Comparison of ENCODE assay signal across 16 cellular contexts in genomic region chr15:63495780-63496179, GRCh38. TPM values are rescaled to one million over a fixed set of nuclear protein-coding genes. Genes with fewer than 3 reads are reported as not detected.
A peak's percentile ranks its signal among the peaks of the same experiment; 100 is the strongest.
DNase-seq lines count a peak whose midpoint lies in the region; ATAC-seq and TF ChIP-seq lines count a peak whose summit lies in the region.
"Had no signal": no experiment of that assay in that cellular context is flagged by ENCODE, and none has a peak within 500 bp of the region (broad histone marks: within the 10 kb centered on the region; RNA-seq: fewer than 3 reads in every experiment).

No MANE protein-coding gene starts in this region.

- no peaks in the 10 kb centered on the region for H3K79me2 ChIP-seq in MM.1S (ENCODE audit: low read length)

- no peak overlapping the region for H3K9ac ChIP-seq in MM.1S (ENCODE audit: low read length)

- peaks cover 10% of the 10 kb centered on the region for H3K36me3 Mint-ChIP-seq in activated naive CD4-positive, alpha-beta T cell treated with anti-CD3 and anti-CD28 coated beads, Interleukin-2, amount 10 ng/mL, durations not matched to agents 7 days and 5 days
- H3K36me3 Mint-ChIP-seq in activated naive CD4-positive, alpha-beta T cell treated with anti-CD3 and anti-CD28 coated beads for 36 hours (ENCODE audit: low read depth), result no peaks in the 10 kb centered on the region

- WGBS in esophagus muscularis mucosa, result 80% methylated on average over 2 of the region's 2 CpGs
- WGBS in thymus, result over 99% methylated on average over 2 of the region's 2 CpGs

- H3K4me3 Mint-ChIP-seq in activated naive CD4-positive, alpha-beta T cell treated with anti-CD3 and anti-CD28 coated beads, Interleukin-2, amount 10 ng/mL, durations not matched to agents 7 days and 5 days, result no peak overlapping the region
- H3K4me3 Mint-ChIP-seq in activated naive CD4-positive, alpha-beta T cell treated with anti-CD3 and anti-CD28 coated beads for 36 hours, result no peak overlapping the region
- H3K4me3 Mint-ChIP-seq: HFFc6 had no signal

- no peaks in the 10 kb centered on the region for H3K27me3 ChIP-seq in esophagus muscularis mucosa
- H3K27me3 ChIP-seq in thymus (ENCODE audit: control insufficient read depth, insufficient read depth), result no peaks in the 10 kb centered on the region
- no peaks in the 10 kb centered on the region for H3K27me3 ChIP-seq in MM.1S (replicated peaks; ENCODE audit: insufficient read depth, low read length)
- H3K27me3 ChIP-seq: Peyer's patch had no signal

- H3K4me1 ChIP-seq in esophagus muscularis mucosa (peaks cover 3 to 21% (median 14%) of the 10 kb centered on the region in 4 donors), thymus (ENCODE audit: control insufficient read depth, insufficient read depth, low read length) (peaks cover 10% of the 10 kb centered on the region), MM.1S (ENCODE audit: low read length) (peaks cover 36% of the 10 kb centered on the region)

- no peaks in the 10 kb centered on the region for H3K9me3 Mint-ChIP-seq in activated naive CD4-positive, alpha-beta T cell treated with anti-CD3 and anti-CD28 coated beads, Interleukin-2, amount 10 ng/mL, durations not matched to agents 7 days and 5 days
- H3K9me3 Mint-ChIP-seq in activated naive CD4-positive, alpha-beta T cell treated with anti-CD3 and anti-CD28 coated beads for 36 hours, result no peaks in the 10 kb centered on the region
- H3K9me3 Mint-ChIP-seq: HFFc6 had no signal

- H3K9me2 ChIP-seq in MM.1S (replicated peaks; ENCODE audit: insufficient read depth, low read length), result no peaks in the 10 kb centered on the region

- H3K27ac Mint-ChIP-seq in activated naive CD4-positive, alpha-beta T cell treated with anti-CD3 and anti-CD28 coated beads, Interleukin-2, amount 10 ng/mL, durations not matched to agents 7 days and 5 days, result peak overlapping the region; percentile 71
- H3K27ac Mint-ChIP-seq in activated naive CD4-positive, alpha-beta T cell treated with anti-CD3 and anti-CD28 coated beads for 36 hours, result no peak overlapping the region
- H3K27ac Mint-ChIP-seq: HFFc6 had no signal

- no peak for TF ChIP-seq EP300 in esophagus muscularis mucosa (IDR thresholded peaks at IDR 0.05)

- CTCF ChIA-PET in activated naive CD4-positive, alpha-beta T cell treated with anti-CD3 and anti-CD28 coated beads, Interleukin-2, amount 10 ng/mL, durations not matched to agents 7 days and 5 days (lab: Charles Lee), result interaction anchor here (1.1 to 4.7 kb wide), 7 partner anchors 8 to 29 kb away, joined by 3 to 52 read pairs (median 6); no protein-coding TSS in a partner anchor
- CTCF ChIA-PET in activated naive CD4-positive, alpha-beta T cell treated with anti-CD3 and anti-CD28 coated beads for 36 hours (lab: Charles Lee), result interaction anchor here (0.6 to 4.6 kb wide), 10 partner anchors 8 to 103 kb away, joined by 3 to 33 read pairs (median 4); no protein-coding TSS in a partner anchor

- intact Hi-C loops in activated naive CD4-positive, alpha-beta T cell treated with anti-CD3 and anti-CD28 coated beads for 36 hours (cut with micrococcal nuclease), result loop anchor here (1.0 to 2.0 kb wide), 2 partner anchors 8 to 303 kb away; no protein-coding TSS in a partner anchor
- intact Hi-C loops in esophagus muscularis mucosa (cut with DNase I), result no loop called here

- H3K36me3 ChIP-seq in esophagus muscularis mucosa, result no peaks in the 10 kb centered on the region
- H3K36me3 ChIP-seq in thymus (ENCODE audit: control insufficient read depth, insufficient read depth), result no peaks in the 10 kb centered on the region
- no peaks in the 10 kb centered on the region for H3K36me3 ChIP-seq in MM.1S (replicated peaks; ENCODE audit: insufficient read depth, low read length)
- H3K36me3 ChIP-seq: Peyer's patch had no signal

- no peak overlapping the region for H2AFZ ChIP-seq in MM.1S (ENCODE audit: low read length)

- TF ChIP-seq POLR2A in esophagus muscularis mucosa (IDR thresholded peaks at IDR 0.05; ENCODE audit: low read depth), result no peak

- H3K27me3 Mint-ChIP-seq in activated naive CD4-positive, alpha-beta T cell treated with anti-CD3 and anti-CD28 coated beads, Interleukin-2, amount 10 ng/mL, durations not matched to agents 7 days and 5 days, result no peaks in the 10 kb centered on the region
- H3K27me3 Mint-ChIP-seq in activated naive CD4-positive, alpha-beta T cell treated with anti-CD3 and anti-CD28 coated beads for 36 hours (ENCODE audit: low read depth), result no peaks in the 10 kb centered on the region

- no peak for DNase-seq in activated naive CD4-positive, alpha-beta T cell treated with anti-CD3 and anti-CD28 coated beads, Interleukin-2, amount 10 ng/mL, durations not matched to agents 7 days and 5 days
- DNase-seq in activated naive CD4-positive, alpha-beta T cell treated with anti-CD3 and anti-CD28 coated beads for 36 hours, result no peak
- DNase-seq in NCI-H69 (lab: John Stamatoyannopoulos, UW) (peak; percentile 65), esophagus muscularis mucosa (ENCODE audit: extremely low spot score) (peak; percentile 72), MM.1S (no peak)
- DNase-seq: GDM1; HFFc6; NCI-H1105 treated with DMSO at 0.1 percent for 48 hours; NCI-H2107; NCI-H748 treated with DMSO at 0.1 percent for 48 hours; Peyer's patch; stimulated activated CD4-positive, alpha-beta T cell treated with anti-CD3 and anti-CD28 coated beads, Interleukin-4, amount 100 ng/mL, for 1 hour had no signal

- H3K9me3 ChIP-seq in esophagus muscularis mucosa, result no peaks in the 10 kb centered on the region
- no peaks in the 10 kb centered on the region for H3K9me3 ChIP-seq in thymus (ENCODE audit: control insufficient read depth)
- no peaks in the 10 kb centered on the region for H3K9me3 ChIP-seq in MM.1S (replicated peaks; ENCODE audit: insufficient read depth, low read length)
- H3K9me3 ChIP-seq: Peyer's patch had no signal

- peaks cover 51% of the 10 kb centered on the region for H3K4me1 Mint-ChIP-seq in activated naive CD4-positive, alpha-beta T cell treated with anti-CD3 and anti-CD28 coated beads, Interleukin-2, amount 10 ng/mL, durations not matched to agents 7 days and 5 days
- peaks cover 74% of the 10 kb centered on the region for H3K4me1 Mint-ChIP-seq in activated naive CD4-positive, alpha-beta T cell treated with anti-CD3 and anti-CD28 coated beads for 36 hours (ENCODE audit: low read depth)

- no peak for TF ChIP-seq CTCF in esophagus muscularis mucosa (IDR thresholded peaks at IDR 0.05)
- no peak for TF ChIP-seq CTCF in MM.1S (IDR thresholded peaks at IDR 0.05; ENCODE audit: low read length)

- H3K27ac ChIP-seq in esophagus muscularis mucosa (replicated peaks in 1 of 4) (no peak overlapping the region), thymus (ENCODE audit: low read depth) (peak overlapping the region; percentile 21), MM.1S (ENCODE audit: low read length) (no peak overlapping the region)
- H3K27ac ChIP-seq: SK-N-MC had no signal

- ATAC-seq in HG03342 (IDR thresholded peaks at IDR 0.05; ENCODE audit: unreplicated experiment) (no peak), GM21825 (IDR thresholded peaks at IDR 0.05; ENCODE audit: unreplicated experiment) (no peak)

- H3K4me3 ChIP-seq in esophagus muscularis mucosa (no peak overlapping the region), thymus (ENCODE audit: low read length) (no peak overlapping the region), MM.1S (ENCODE audit: low read length) (no peak overlapping the region)
- H3K4me3 ChIP-seq: Peyer's patch, SK-N-MC had no signal

- no peaks in the 10 kb centered on the region for H4K20me1 ChIP-seq in MM.1S (ENCODE audit: insufficient read depth, low read length)

- no peak overlapping the region for H3K4me2 ChIP-seq in MM.1S (ENCODE audit: low read depth, low read length)

- peaks cover 3% of the 10 kb centered on the region; the same call in 1 of the 2 replicates for H3F3A ChIP-seq in MM.1S (ENCODE audit: insufficient read depth, low read length)

RNA-seq across cellular contexts. Expression of gene USP3, which starts 8.6 kb away (rescaled TPM):
- 10 to 100 TPM; 49.9 to 52.2 TPM for total RNA-seq in activated naive CD4-positive, alpha-beta T cell treated with anti-CD3 and anti-CD28 coated beads for 36 hours
- total RNA-seq in esophagus muscularis mucosa, result 10 to 100 TPM; 40.1 to 46.5 (median 41.3) TPM
- polyA plus RNA-seq in thymus, result 57.6 TPM

Comparison
In these comparisons a context has a peak if more than half of its experiments do, and no peak if none do; other contexts are left out.
1. DNase-seq: peak in NCI-H69 (single experiment) and esophagus muscularis mucosa (single experiment); none in activated naive CD4-positive, alpha-beta T cell treated with anti-CD3 and anti-CD28 coated beads, Interleukin-2, amount 10 ng/mL, durations not matched to agents 7 days and 5 days (single experiment), activated naive CD4-positive, alpha-beta T cell treated with anti-CD3 and anti-CD28 coated beads for 36 hours (single experiment) and MM.1S (single experiment).